1 cellular context compared by ENCODE assay signal in genomic region chr3:116927918-116928317, GRCh38.
TF ChIP-seq lines count a peak whose summit lies in the region.

No MANE protein-coding gene starts in this region.

TF ChIP-seq in GM23338, 12 proteins besides CTCF, POLR2A, EP300 and RAD21 (continued from another document):
- TF ChIP-seq ZNF462 (CRISPR knock-in tag; IDR thresholded peaks at IDR 0.05) = no peak
- TF ChIP-seq REST (IDR thresholded peaks at IDR 0.05; ENCODE audit: unreplicated experiment) = no peak
- TF ChIP-seq EZH2 (IDR thresholded peaks at IDR 0.05; ENCODE audit: low read depth, unreplicated experiment) = no peak
